In the genomic region with DNA sequence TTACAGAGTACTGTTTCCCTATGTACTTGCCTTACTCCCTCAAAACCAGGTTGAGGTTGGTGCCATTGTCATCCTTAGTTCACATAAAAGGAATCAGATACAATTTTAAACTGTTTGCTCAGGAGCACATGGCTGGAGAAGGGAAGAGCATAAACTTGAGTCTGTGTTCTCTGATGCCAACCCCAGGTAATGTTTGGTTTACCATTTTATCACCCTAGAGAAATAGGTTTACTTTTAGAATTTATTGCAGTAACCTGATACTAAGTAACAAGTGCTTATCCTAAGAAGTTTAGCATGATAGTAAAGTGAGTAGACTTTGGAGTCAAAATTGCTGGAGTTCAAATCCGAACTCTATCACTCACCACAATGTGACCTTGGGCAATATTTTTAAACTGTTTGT, we compare ENCODE assay signal across 1 cellular context.
A peak's percentile ranks its signal among the peaks of the same experiment; 100 is the strongest.
TF ChIP-seq lines count a peak whose summit lies in the region.

No MANE protein-coding gene starts in this region.

TF ChIP-seq in HEK293, 187 proteins besides CTCF, POLR2A, EP300 and RAD21 (continued from another document):
- TF ChIP-seq BCL11A (tag by site-specific recombination; IDR thresholded peaks at IDR 0.05; ENCODE audit: low read depth) (0 out of 2 replicates have a peak, but pooled peaks have one; percentile 37), IKZF3 (tag by site-specific recombination; IDR thresholded peaks at IDR 0.05) (peak; percentile 57), ZNF19 (tag by site-specific recombination; IDR thresholded peaks at IDR 0.05; ENCODE audit: low read depth) (no peak), ZNF2 (tag by site-specific recombination; IDR thresholded peaks at IDR 0.05) (no peak), ZNF777 (tag by site-specific recombination; IDR thresholded peaks at IDR 0.05; ENCODE audit: borderline replicate concordance) (no peak), ZNF701 (tag by site-specific recombination; IDR thresholded peaks at IDR 0.05) (no peak), ZNF585B (tag by site-specific recombination; IDR thresholded peaks at IDR 0.05) (peak; percentile 22; the same call in 1 of the 2 replicates)
- TF ChIP-seq, protein P1, sequence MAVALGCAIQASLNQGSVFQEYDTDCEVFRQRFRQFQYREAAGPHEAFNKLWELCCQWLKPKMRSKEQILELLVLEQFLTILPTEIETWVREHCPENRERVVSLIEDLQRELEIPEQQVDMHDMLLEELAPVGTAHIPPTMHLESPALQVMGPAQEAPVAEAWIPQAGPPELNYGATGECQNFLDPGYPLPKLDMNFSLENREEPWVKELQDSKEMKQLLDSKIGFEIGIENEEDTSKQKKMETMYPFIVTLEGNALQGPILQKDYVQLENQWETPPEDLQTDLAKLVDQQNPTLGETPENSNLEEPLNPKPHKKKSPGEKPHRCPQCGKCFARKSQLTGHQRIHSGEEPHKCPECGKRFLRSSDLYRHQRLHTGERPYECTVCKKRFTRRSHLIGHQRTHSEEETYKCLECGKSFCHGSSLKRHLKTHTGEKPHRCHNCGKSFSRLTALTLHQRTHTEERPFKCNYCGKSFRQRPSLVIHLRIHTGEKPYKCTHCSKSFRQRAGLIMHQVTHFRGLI (tag by site-specific recombination; IDR thresholded peaks at IDR 0.05) = no peak; the same call in 1 of the 2 replicates
